ENCODE assay signal across 23 cellular contexts in the genomic region with DNA sequence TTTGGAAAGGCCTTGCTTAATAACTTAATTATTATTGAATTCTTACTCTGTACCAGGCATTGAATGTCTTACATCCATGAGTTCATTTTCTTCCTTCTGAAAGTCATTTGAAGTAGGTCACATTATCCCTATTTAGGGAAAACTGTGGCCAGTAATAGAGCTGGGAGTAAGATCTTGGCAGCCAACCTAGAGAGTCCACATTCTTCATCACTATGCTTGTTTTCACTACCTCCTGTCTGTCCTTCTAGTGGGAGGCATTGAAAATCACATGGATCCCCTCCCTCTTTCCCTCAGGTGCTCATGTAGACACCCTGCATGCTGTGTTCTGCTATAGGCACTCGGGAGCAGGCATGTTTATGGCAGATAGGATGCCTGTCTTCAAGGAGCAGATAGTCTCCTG.
"Had no signal": no experiment of that assay in that cellular context is flagged by ENCODE, and none has a peak within 500 bp of the region (broad histone marks: within the 10 kb centered on the region; RNA-seq: fewer than 3 reads in every experiment).

No MANE protein-coding gene starts in this region.

- ATAC-seq: activated CD8-positive, alpha-beta T cell treated with anti-CD3 and anti-CD28 coated beads, Interleukin-2, amount 10 ng/mL, durations not matched to agents 7 days and 5 days had no signal

- H3K27ac ChIP-seq: breast epithelium, KMS-11, SK-N-MC had no signal

- H3K4me3 ChIP-seq: breast epithelium, SK-N-MC had no signal

- H3K9me3 ChIP-seq: breast epithelium had no signal

- H3K27me3 ChIP-seq: breast epithelium had no signal

- H3K9me3 Mint-ChIP-seq: activated naive CD4-positive, alpha-beta T cell treated with anti-CD3 and anti-CD28 coated beads, Interleukin-2, amount 50 U/mL, for 24 hours; activated T-cell treated with anti-CD3 and anti-CD28 coated beads, Interleukin-2, amount 50 U/mL, for 24 hours; activated T-helper 1 cell treated with anti-CD3 and anti-CD28 coated beads, Interleukin-12 subunit alpha, Interleukin-12 subunit beta, Interleukin-2, Interleukin-4 antibody, amounts not matched to agents 30 ng/mL and 10 ng/mL and 1 ng/mL, durations not matched to agents 14 hours and 24 hours and 36 hours had no signal

- H3K36me3 ChIP-seq: breast epithelium had no signal

- H3K4me3 Mint-ChIP-seq: activated CD8-positive, alpha-beta T cell treated with anti-CD3 and anti-CD28 coated beads, Interleukin-2, amount 10 ng/mL, durations not matched to agents 7 days and 5 days; activated naive CD4-positive, alpha-beta T cell treated with anti-CD3 and anti-CD28 coated beads, Interleukin-2, amount 50 U/mL, for 24 hours; activated T-cell treated with anti-CD3 and anti-CD28 coated beads, Interleukin-2, amount 50 U/mL, for 24 hours; activated T-helper 1 cell treated with anti-CD3 and anti-CD28 coated beads, Interleukin-12 subunit alpha, Interleukin-12 subunit beta, Interleukin-2, Interleukin-4 antibody, amounts not matched to agents 30 ng/mL and 10 ng/mL and 1 ng/mL, durations not matched to agents 14 hours and 24 hours and 36 hours had no signal

- H3K27ac Mint-ChIP-seq: activated CD8-positive, alpha-beta T cell treated with anti-CD3 and anti-CD28 coated beads, Interleukin-2, amount 10 ng/mL, durations not matched to agents 7 days and 5 days; activated naive CD4-positive, alpha-beta T cell treated with anti-CD3 and anti-CD28 coated beads, Interleukin-2, amount 50 U/mL, for 24 hours; activated T-cell treated with anti-CD3 and anti-CD28 coated beads, Interleukin-2, amount 50 U/mL, for 24 hours; activated T-helper 1 cell treated with anti-CD3 and anti-CD28 coated beads, Interleukin-12 subunit alpha, Interleukin-12 subunit beta, Interleukin-2, Interleukin-4 antibody, amounts not matched to agents 30 ng/mL and 10 ng/mL and 1 ng/mL, durations not matched to agents 14 hours and 24 hours and 36 hours had no signal

- H3K4me1 Mint-ChIP-seq: activated naive CD4-positive, alpha-beta T cell treated with anti-CD3 and anti-CD28 coated beads, Interleukin-2, amount 50 U/mL, for 24 hours had no signal

- H3K9ac ChIP-seq: KMS-11 had no signal

- H3K36me3 Mint-ChIP-seq: activated naive CD4-positive, alpha-beta T cell treated with anti-CD3 and anti-CD28 coated beads, Interleukin-2, amount 50 U/mL, for 24 hours had no signal

- H3K27me3 Mint-ChIP-seq: activated T-cell treated with anti-CD3 and anti-CD28 coated beads, Interleukin-2, amount 50 U/mL, for 24 hours had no signal

- H3K4me2 ChIP-seq: KMS-11 had no signal

- H3K4me1 ChIP-seq: breast epithelium had no signal

- DNase-seq: activated CD4-positive, alpha-beta T cell treated with anti-CD3 and anti-CD28 coated beads for 48 hours; activated CD4-positive, alpha-beta T cell treated with anti-CD3 and anti-CD28 coated beads, Interleukin-2, amount 50 U/mL, for 4 hours; activated CD4-positive, CD25-positive, alpha-beta regulatory T cell treated with anti-CD3 and anti-CD28 coated beads, Interleukin-2, amount 50 U/mL, for 72 hours; activated CD8-positive, alpha-beta T cell treated with anti-CD3 and anti-CD28 coated beads, Interleukin-2, amount 10 ng/mL, durations not matched to agents 7 days and 5 days; activated effector memory CD4-positive, alpha-beta T cell treated with Interleukin-2 at 50 U/mL for 16 hours; activated naive CD4-positive, alpha-beta T cell; activated T-cell treated with anti-CD3 and anti-CD28 coated beads, Interleukin-2, amount 50 U/mL, for 24 hours; amniotic stem cell; central memory CD4-positive, alpha-beta T cell; NCI-H1092; NCI-H1417; NCI-H1930; NCI-H2171; NCI-H2227 treated with DMSO at 0.1 percent for 48 hours; NCI-H446 treated with DMSO at 0.1 percent for 48 hours; NCI-H526; NCI-H774; SW 1271 had no signal
